Comparison of ENCODE assay signal across 1 cellular context in the genomic region with DNA sequence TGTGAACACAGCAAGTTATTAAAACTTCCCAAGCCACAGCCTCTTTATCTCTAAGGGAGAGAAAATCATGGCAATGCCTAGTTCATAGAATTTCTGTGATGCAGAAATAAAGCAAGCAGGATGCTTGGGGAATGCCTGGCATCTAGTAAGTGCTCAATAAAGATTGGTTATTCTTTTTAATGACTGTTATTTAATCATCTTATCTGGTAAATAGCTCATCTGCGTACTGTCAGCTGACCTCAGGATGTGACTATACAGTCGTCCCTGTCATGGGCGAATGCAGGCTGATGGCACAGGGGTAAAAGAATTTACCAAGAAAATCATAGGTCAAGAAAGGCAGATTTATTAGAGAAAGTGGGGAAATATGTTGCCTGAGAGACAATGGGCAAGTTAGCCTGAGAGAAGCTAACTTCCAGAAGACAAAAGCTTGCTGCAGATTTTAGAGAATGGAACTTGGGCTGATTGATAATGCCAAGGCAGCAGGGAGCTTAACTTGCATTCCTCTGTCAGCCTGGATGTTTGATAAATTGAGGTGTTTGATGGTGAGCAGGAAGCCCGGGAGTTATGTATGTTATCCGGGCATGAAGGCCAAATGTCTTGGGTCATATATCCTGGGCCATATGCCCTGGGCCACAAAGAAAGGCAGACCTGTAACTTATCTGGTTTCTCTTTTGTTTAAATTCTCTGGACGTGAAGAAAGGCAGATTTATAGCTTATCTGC.
A peak's percentile ranks its signal among the peaks of the same experiment; 100 is the strongest.
TF ChIP-seq lines count a peak whose summit lies in the region.

No MANE protein-coding gene starts in this region.

TF ChIP-seq in SK-N-SH, 30 proteins besides CTCF, POLR2A, EP300 and RAD21 (continued from another document):
- TF ChIP-seq NRF1 (IDR thresholded peaks at IDR 0.05; ENCODE audit: low read depth, low read length) (no peak), ELF1 (IDR thresholded peaks at IDR 0.05) (peak; percentile 8; the same call in 1 of the 2 replicates), SIN3A (IDR thresholded peaks at IDR 0.05; ENCODE audit: borderline replicate concordance, low read depth, low read length) (peak; percentile 68; the same call in 1 of the 2 replicates), SMC3 (IDR thresholded peaks at IDR 0.05; ENCODE audit: low read depth, low read length) (no peak), TAF1 (IDR thresholded peaks at IDR 0.05; ENCODE audit: borderline replicate concordance, low read depth, low read length) (no peak), FOXM1 (IDR thresholded peaks at IDR 0.05; ENCODE audit: low read depth) (0 out of 2 replicates have a peak, but pooled peaks have one; percentile 60), POLR2AphosphoS5 (IDR thresholded peaks at IDR 0.05; ENCODE audit: low read depth, low read length) (peak; percentile 64; the same call in 1 of the 2 replicates), TCF12 (IDR thresholded peaks at IDR 0.05) (peak; percentile 90), FOXJ3 (CRISPR knock-in tag; IDR thresholded peaks at IDR 0.05) (no peak), NFIC (IDR thresholded peaks at IDR 0.05; ENCODE audit: borderline replicate concordance) (peak; percentile 65), YY1 (IDR thresholded peaks at IDR 0.05; ENCODE audit: low read depth) (no peak), MXI1 (IDR thresholded peaks at IDR 0.05; ENCODE audit: low read depth, low read length) (no peak), RXRA (IDR thresholded peaks at IDR 0.05; ENCODE audit: borderline replicate concordance, low read depth) (peak; percentile 58; the same call in 1 of the 2 replicates), FOSL2 (IDR thresholded peaks at IDR 0.05; ENCODE audit: borderline replicate concordance, low read depth) (no peak), GABPA (IDR thresholded peaks at IDR 0.05; ENCODE audit: low read depth) (peak; percentile 13; the same call in 1 of the 2 replicates), TEAD4 (IDR thresholded peaks at IDR 0.05; ENCODE audit: borderline replicate concordance, insufficient read depth) (peak; percentile 29; the same call in 1 of the 2 replicates), CHD2 (IDR thresholded peaks at IDR 0.05; ENCODE audit: low read length, partially characterized antibody) (no peak), JUND (IDR thresholded peaks at IDR 0.05) (peak; percentile 33; the same call in 1 of the 2 replicates), MEF2A (IDR thresholded peaks at IDR 0.05; ENCODE audit: borderline replicate concordance, low read depth) (peak; percentile 38; the same call in 1 of the 2 replicates), GATA2 (CRISPR knock-in tag; IDR thresholded peaks at IDR 0.05) (no peak), EZH2phosphoT487 (IDR thresholded peaks at IDR 0.05; ENCODE audit: borderline replicate concordance, low read depth) (no peak), RCOR1 (IDR thresholded peaks at IDR 0.05; ENCODE audit: low read length) (0 out of 2 replicates have a peak, but pooled peaks have one; percentile 22)
- TF ChIP-seq, protein P1, sequence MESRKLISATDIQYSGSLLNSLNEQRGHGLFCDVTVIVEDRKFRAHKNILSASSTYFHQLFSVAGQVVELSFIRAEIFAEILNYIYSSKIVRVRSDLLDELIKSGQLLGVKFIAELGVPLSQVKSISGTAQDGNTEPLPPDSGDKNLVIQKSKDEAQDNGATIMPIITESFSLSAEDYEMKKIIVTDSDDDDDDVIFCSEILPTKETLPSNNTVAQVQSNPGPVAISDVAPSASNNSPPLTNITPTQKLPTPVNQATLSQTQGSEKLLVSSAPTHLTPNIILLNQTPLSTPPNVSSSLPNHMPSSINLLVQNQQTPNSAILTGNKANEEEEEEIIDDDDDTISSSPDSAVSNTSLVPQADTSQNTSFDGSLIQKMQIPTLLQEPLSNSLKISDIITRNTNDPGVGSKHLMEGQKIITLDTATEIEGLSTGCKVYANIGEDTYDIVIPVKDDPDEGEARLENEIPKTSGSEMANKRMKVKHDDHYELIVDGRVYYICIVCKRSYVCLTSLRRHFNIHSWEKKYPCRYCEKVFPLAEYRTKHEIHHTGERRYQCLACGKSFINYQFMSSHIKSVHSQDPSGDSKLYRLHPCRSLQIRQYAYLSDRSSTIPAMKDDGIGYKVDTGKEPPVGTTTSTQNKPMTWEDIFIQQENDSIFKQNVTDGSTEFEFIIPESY (IDR thresholded peaks at IDR 0.05; ENCODE audit: borderline replicate concordance, low read depth) = peak; percentile 19; the same call in 1 of the 2 replicates
- TF ChIP-seq, protein P2, sequence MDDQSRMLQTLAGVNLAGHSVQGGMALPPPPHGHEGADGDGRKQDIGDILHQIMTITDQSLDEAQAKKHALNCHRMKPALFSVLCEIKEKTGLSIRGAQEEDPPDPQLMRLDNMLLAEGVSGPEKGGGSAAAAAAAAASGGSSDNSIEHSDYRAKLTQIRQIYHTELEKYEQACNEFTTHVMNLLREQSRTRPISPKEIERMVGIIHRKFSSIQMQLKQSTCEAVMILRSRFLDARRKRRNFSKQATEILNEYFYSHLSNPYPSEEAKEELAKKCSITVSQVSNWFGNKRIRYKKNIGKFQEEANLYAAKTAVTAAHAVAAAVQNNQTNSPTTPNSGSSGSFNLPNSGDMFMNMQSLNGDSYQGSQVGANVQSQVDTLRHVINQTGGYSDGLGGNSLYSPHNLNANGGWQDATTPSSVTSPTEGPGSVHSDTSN (IDR thresholded peaks at IDR 0.05) = peak; percentile 92
- TF ChIP-seq, protein P3, sequence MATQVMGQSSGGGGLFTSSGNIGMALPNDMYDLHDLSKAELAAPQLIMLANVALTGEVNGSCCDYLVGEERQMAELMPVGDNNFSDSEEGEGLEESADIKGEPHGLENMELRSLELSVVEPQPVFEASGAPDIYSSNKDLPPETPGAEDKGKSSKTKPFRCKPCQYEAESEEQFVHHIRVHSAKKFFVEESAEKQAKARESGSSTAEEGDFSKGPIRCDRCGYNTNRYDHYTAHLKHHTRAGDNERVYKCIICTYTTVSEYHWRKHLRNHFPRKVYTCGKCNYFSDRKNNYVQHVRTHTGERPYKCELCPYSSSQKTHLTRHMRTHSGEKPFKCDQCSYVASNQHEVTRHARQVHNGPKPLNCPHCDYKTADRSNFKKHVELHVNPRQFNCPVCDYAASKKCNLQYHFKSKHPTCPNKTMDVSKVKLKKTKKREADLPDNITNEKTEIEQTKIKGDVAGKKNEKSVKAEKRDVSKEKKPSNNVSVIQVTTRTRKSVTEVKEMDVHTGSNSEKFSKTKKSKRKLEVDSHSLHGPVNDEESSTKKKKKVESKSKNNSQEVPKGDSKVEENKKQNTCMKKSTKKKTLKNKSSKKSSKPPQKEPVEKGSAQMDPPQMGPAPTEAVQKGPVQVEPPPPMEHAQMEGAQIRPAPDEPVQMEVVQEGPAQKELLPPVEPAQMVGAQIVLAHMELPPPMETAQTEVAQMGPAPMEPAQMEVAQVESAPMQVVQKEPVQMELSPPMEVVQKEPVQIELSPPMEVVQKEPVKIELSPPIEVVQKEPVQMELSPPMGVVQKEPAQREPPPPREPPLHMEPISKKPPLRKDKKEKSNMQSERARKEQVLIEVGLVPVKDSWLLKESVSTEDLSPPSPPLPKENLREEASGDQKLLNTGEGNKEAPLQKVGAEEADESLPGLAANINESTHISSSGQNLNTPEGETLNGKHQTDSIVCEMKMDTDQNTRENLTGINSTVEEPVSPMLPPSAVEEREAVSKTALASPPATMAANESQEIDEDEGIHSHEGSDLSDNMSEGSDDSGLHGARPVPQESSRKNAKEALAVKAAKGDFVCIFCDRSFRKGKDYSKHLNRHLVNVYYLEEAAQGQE (IDR thresholded peaks at IDR 0.05; ENCODE audit: low read depth, low read length) = peak; percentile 27; the same call in 1 of the 2 replicates
- TF ChIP-seq, protein P4, sequence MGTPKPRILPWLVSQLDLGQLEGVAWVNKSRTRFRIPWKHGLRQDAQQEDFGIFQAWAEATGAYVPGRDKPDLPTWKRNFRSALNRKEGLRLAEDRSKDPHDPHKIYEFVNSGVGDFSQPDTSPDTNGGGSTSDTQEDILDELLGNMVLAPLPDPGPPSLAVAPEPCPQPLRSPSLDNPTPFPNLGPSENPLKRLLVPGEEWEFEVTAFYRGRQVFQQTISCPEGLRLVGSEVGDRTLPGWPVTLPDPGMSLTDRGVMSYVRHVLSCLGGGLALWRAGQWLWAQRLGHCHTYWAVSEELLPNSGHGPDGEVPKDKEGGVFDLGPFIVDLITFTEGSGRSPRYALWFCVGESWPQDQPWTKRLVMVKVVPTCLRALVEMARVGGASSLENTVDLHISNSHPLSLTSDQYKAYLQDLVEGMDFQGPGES (IDR thresholded peaks at IDR 0.05; ENCODE audit: low read depth, low read length) = no peak
- TF ChIP-seq, protein P5, sequence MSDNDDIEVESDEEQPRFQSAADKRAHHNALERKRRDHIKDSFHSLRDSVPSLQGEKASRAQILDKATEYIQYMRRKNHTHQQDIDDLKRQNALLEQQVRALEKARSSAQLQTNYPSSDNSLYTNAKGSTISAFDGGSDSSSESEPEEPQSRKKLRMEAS (IDR thresholded peaks at IDR 0.05; ENCODE audit: low read depth) = no peak; the same call in 1 of the 2 replicates
- TF ChIP-seq, protein P6, sequence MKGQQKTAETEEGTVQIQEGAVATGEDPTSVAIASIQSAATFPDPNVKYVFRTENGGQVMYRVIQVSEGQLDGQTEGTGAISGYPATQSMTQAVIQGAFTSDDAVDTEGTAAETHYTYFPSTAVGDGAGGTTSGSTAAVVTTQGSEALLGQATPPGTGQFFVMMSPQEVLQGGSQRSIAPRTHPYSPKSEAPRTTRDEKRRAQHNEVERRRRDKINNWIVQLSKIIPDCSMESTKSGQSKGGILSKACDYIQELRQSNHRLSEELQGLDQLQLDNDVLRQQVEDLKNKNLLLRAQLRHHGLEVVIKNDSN (IDR thresholded peaks at IDR 0.05; ENCODE audit: borderline replicate concordance, low read depth) = no peak; the same call in 1 of the 2 replicates
- TF ChIP-seq, protein P7, sequence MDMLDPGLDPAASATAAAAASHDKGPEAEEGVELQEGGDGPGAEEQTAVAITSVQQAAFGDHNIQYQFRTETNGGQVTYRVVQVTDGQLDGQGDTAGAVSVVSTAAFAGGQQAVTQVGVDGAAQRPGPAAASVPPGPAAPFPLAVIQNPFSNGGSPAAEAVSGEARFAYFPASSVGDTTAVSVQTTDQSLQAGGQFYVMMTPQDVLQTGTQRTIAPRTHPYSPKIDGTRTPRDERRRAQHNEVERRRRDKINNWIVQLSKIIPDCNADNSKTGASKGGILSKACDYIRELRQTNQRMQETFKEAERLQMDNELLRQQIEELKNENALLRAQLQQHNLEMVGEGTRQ (IDR thresholded peaks at IDR 0.05; ENCODE audit: borderline replicate concordance, low read depth, low read length) = no peak
